ENCODE assay signal across 18 cellular contexts in the genomic region with DNA sequence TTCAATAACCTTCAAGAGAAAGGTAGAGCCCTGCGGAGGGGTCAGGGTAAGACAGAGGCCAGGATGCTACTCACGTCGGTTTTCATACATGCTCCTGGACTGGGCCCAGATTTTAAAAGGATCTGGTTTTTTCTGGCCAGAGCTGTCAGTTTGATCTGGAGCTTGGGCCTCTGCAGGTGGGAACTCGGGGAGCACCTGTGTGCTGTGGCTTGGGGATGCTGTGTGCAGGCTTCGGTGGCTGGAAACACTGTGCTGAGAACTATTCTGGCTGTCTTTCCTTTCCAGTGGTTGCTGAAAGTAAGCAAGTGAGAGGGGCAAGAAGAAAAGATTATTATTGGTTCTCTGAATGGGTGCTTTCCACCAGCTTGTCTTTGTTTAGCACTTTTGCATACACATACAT.
DNase-seq lines count a peak whose midpoint lies in the region; FAIRE-seq and TF ChIP-seq lines count a peak whose summit lies in the region.
"Had no signal": no experiment of that assay in that cellular context is flagged by ENCODE, and none has a peak within 500 bp of the region (broad histone marks: within the 10 kb centered on the region; RNA-seq: fewer than 3 reads in every experiment).

No MANE protein-coding gene starts in this region.

- H4K8ac ChIP-seq in H1 (ENCODE audit: extremely low read depth, insufficient read depth, low read length) = no peak overlapping the region

- peak overlapping the region; percentile 44 for H4K5ac ChIP-seq in H1 (ENCODE audit: insufficient read length, low read depth, low read length)

- H3K18ac ChIP-seq in H1 (ENCODE audit: extremely low read depth, low read length) = no peak overlapping the region

- no peak overlapping the region for H2BK12ac ChIP-seq in H1 (ENCODE audit: low read depth, low read length)

- no peak for TF ChIP-seq EP300 in H1 (IDR thresholded peaks at IDR 0.05; ENCODE audit: borderline replicate concordance in 1 of 2, low read depth in 2 of 2, low read length in 2 of 2)

- no peak overlapping the region for H3K9ac ChIP-seq in HUES48 (ENCODE audit: low read depth, low read length)
- H3K9ac ChIP-seq in H1 (replicated peaks in 1 of 4; ENCODE audit: extremely low read depth in 1 of 4, low read depth in 3 of 4, low read length in 3 of 4) = no peak overlapping the region
- peak overlapping the region; percentile 22; the same call in 1 of the 2 replicates for H3K9ac ChIP-seq in iPS-20b (ENCODE audit: low read depth, low read length)

- WGBS in H1 (ENCODE audit: extremely low coverage in 1 of 2, insufficient coverage in 1 of 2, insufficient read length in 1 of 2, insufficient replicate concordance in 2 of 2, low coverage in 1 of 2, low lambda C conversion rate in 2 of 2, missing lambda C conversion rate in 1 of 2), 2 experiments = 78% methylated on average over 5 of the region's 5 CpGs; no CpG with 5 or more reads in 1 of the 2 experiments

- no peaks in the 10 kb centered on the region for H4K20me1 ChIP-seq in H1 (replicated peaks in 1 of 2; ENCODE audit: control insufficient read depth in 1 of 2, insufficient read depth in 2 of 2, low read length in 2 of 2)

- CTCF ChIA-PET in H1 (lab: Charles Lee; ENCODE audit: partially characterized antibody) = interaction anchor here (1.3 to 1.9 kb wide), 3 partner anchors 8 to 13 kb away, joined by 3 to 7 read pairs (median 4); no protein-coding TSS in a partner anchor

- no peak for TF ChIP-seq POLR2A in H1 (IDR thresholded peaks at IDR 0.05; ENCODE audit: control extremely low read depth in 1 of 2, low read depth in 2 of 2, low read length in 2 of 2)

- H3K4me1 Mint-ChIP-seq in activated T-helper 1 cell treated with anti-CD3 and anti-CD28 coated beads, Interleukin-12 subunit alpha, Interleukin-12 subunit beta, Interleukin-2, Interleukin-4 antibody, amounts not matched to agents 30 ng/mL and 10 ng/mL and 1 ng/mL, durations not matched to agents 14 hours and 24 hours and 36 hours (ENCODE audit: low read depth) = no peaks in the 10 kb centered on the region
- no peaks in the 10 kb centered on the region for H3K4me1 Mint-ChIP-seq in progenitor cell of endocrine pancreas (ENCODE audit: low read depth)
- H3K4me1 Mint-ChIP-seq: CD4-positive, CD25-positive, alpha-beta regulatory T cell had no signal

- no peak overlapping the region for H2BK20ac ChIP-seq in H1 (ENCODE audit: low read length)

- H3K27ac ChIP-seq in HUES48 (ENCODE audit: low read depth, low read length) = peak overlapping the region; percentile 26
- no peak overlapping the region for H3K27ac ChIP-seq in H1 (ENCODE audit: low read depth, low read length)
- H3K27ac ChIP-seq in iPS-20b (ENCODE audit: low read length) = no peak overlapping the region

- no peak overlapping the region for H3K23ac ChIP-seq in H1 (ENCODE audit: insufficient read length)

- no peaks in the 10 kb centered on the region for H3K9me3 ChIP-seq in HUES48 (ENCODE audit: control insufficient read depth, insufficient read depth, low read length)
- H3K9me3 ChIP-seq in H1 (ENCODE audit: insufficient read depth in 2 of 2, low read depth in 1 of 2, low read length in 1 of 2) = no peaks in the 10 kb centered on the region; a peak in 1 of 4 replicates
- no peaks in the 10 kb centered on the region for H3K9me3 ChIP-seq in iPS-20b (ENCODE audit: insufficient read depth, low read depth, low read length)
- H3K9me3 ChIP-seq: HAP-1 had no signal

- H3K27ac Mint-ChIP-seq in activated T-helper 1 cell treated with anti-CD3 and anti-CD28 coated beads, Interleukin-12 subunit alpha, Interleukin-12 subunit beta, Interleukin-2, Interleukin-4 antibody, amounts not matched to agents 30 ng/mL and 10 ng/mL and 1 ng/mL, durations not matched to agents 14 hours and 24 hours and 36 hours = no peak overlapping the region
- no peak overlapping the region for H3K27ac Mint-ChIP-seq in progenitor cell of endocrine pancreas
- H3K27ac Mint-ChIP-seq: CD4-positive, CD25-positive, alpha-beta regulatory T cell; CD8-positive, alpha-beta T cell; HFFc6 had no signal

- no peak overlapping the region for H2BK15ac ChIP-seq in H1 (ENCODE audit: low read length)

- no peak for TF ChIP-seq CTCF in H1 (IDR thresholded peaks at IDR 0.05; ENCODE audit: control extremely low read depth in 1 of 3, insufficient read depth in 1 of 3, low read depth in 1 of 3, low read length in 3 of 3)
- no peak for TF ChIP-seq CTCF in progenitor cell of endocrine pancreas (IDR thresholded peaks at IDR 0.05; ENCODE audit: unreplicated experiment)

- H3K4me3 ChIP-seq in HUES48 (ENCODE audit: low read depth, low read length) (no peak overlapping the region), H1 (ENCODE audit: extremely low read depth in 1 of 4, insufficient read depth in 2 of 4, low read depth in 3 of 4, low read length in 4 of 4) (peak overlapping the region in 1 of 4 experiments; percentile 16; a peak in 1 of 8 replicates), iPS-20b (ENCODE audit: low read length) (peak overlapping the region; percentile 5; the same call in 1 of the 2 replicates)
- H3K4me3 ChIP-seq: HAP-1 had no signal

- no peaks in the 10 kb centered on the region for H3K79me2 ChIP-seq in H1 (ENCODE audit: control insufficient read depth in 1 of 2, insufficient read depth in 2 of 2, low read length in 2 of 2)

- no peak overlapping the region for H2AFZ ChIP-seq in H1 (ENCODE audit: low read length)

- H3K36me3 ChIP-seq in HUES48 (ENCODE audit: control insufficient read depth, insufficient read depth, low read length) = peaks cover 22% of the 10 kb centered on the region
- peaks cover 0 to 5% (median 1%) of the 10 kb centered on the region in 4 experiments; a peak in 2 of 8 replicates for H3K36me3 ChIP-seq in H1 (ENCODE audit: control insufficient read depth in 2 of 4, insufficient read depth in 4 of 4, low read length in 3 of 4)
- peaks cover 35% of the 10 kb centered on the region for H3K36me3 ChIP-seq in iPS-20b (ENCODE audit: insufficient read depth, low read depth, low read length)
- H3K36me3 ChIP-seq: HAP-1 had no signal

- no peaks in the 10 kb centered on the region for H3K23me2 ChIP-seq in H1 (ENCODE audit: low read depth, low read length)

- H3K36me3 Mint-ChIP-seq in activated T-helper 1 cell treated with anti-CD3 and anti-CD28 coated beads, Interleukin-12 subunit alpha, Interleukin-12 subunit beta, Interleukin-2, Interleukin-4 antibody, amounts not matched to agents 30 ng/mL and 10 ng/mL and 1 ng/mL, durations not matched to agents 14 hours and 24 hours and 36 hours (ENCODE audit: low read depth) = no peaks in the 10 kb centered on the region
- peaks cover 31% of the 10 kb centered on the region for H3K36me3 Mint-ChIP-seq in progenitor cell of endocrine pancreas (ENCODE audit: insufficient read depth)
- H3K36me3 Mint-ChIP-seq: CD4-positive, CD25-positive, alpha-beta regulatory T cell; CD8-positive, alpha-beta T cell had no signal

- no peaks in the 10 kb centered on the region for H3K27me3 Mint-ChIP-seq in activated T-helper 1 cell treated with anti-CD3 and anti-CD28 coated beads, Interleukin-12 subunit alpha, Interleukin-12 subunit beta, Interleukin-2, Interleukin-4 antibody, amounts not matched to agents 30 ng/mL and 10 ng/mL and 1 ng/mL, durations not matched to agents 14 hours and 24 hours and 36 hours (ENCODE audit: insufficient read depth)
- no peaks in the 10 kb centered on the region for H3K27me3 Mint-ChIP-seq in progenitor cell of endocrine pancreas
- H3K27me3 Mint-ChIP-seq: CD4-positive, CD25-positive, alpha-beta regulatory T cell had no signal

- H3K4ac ChIP-seq in H1 (replicated peaks; ENCODE audit: insufficient read length, low read depth, low read length) = no peak overlapping the region

- intact Hi-C loops in activated T-helper 1 cell treated with anti-CD3 and anti-CD28 coated beads, Interleukin-12 subunit alpha, Interleukin-12 subunit beta, Interleukin-2, Interleukin-4 antibody, amounts not matched to agents 30 ng/mL and 10 ng/mL and 1 ng/mL, durations not matched to agents 14 hours and 24 hours and 36 hours (cut with micrococcal nuclease) = no loop called here

- H4K91ac ChIP-seq in H1 (replicated peaks; ENCODE audit: insufficient read length, low read length) = no peak overlapping the region

- H2BK120ac ChIP-seq in H1 (replicated peaks; ENCODE audit: low read depth, low read length) = no peak overlapping the region

- H2AK5ac ChIP-seq in H1 (ENCODE audit: low read depth, low read length) = no peak overlapping the region

- no peak overlapping the region for H3K4me3 Mint-ChIP-seq in activated T-helper 1 cell treated with anti-CD3 and anti-CD28 coated beads, Interleukin-12 subunit alpha, Interleukin-12 subunit beta, Interleukin-2, Interleukin-4 antibody, amounts not matched to agents 30 ng/mL and 10 ng/mL and 1 ng/mL, durations not matched to agents 14 hours and 24 hours and 36 hours
- H3K4me3 Mint-ChIP-seq in progenitor cell of endocrine pancreas (ENCODE audit: low read depth) = no peak overlapping the region
- H3K4me3 Mint-ChIP-seq: CD4-positive, CD25-positive, alpha-beta regulatory T cell; CD8-positive, alpha-beta T cell; HFFc6 had no signal

- FAIRE-seq in H1 (lab: Jason Lieb, UNC) = peak; percentile 74
- FAIRE-seq: D721Med, GM12891, GM18507 had no signal

- H3K14ac ChIP-seq in H1 (ENCODE audit: insufficient read length) = no peak overlapping the region

- DNase-seq in H1 (ENCODE audit: low read depth in 1 of 2, low spot score in 2 of 2) (no peak), DMS 273 treated with DMSO at 0.1 percent for 48 hours (lab: John Stamatoyannopoulos, UW) (no peak), COLO668 (lab: John Stamatoyannopoulos, UW; ENCODE audit: unreplicated experiment) (no peak), progenitor cell of endocrine pancreas (ENCODE audit: low spot score, unreplicated experiment) (no peak)
- DNase-seq in activated T-helper 1 cell treated with anti-CD3 and anti-CD28 coated beads, Interleukin-12 subunit alpha, Interleukin-12 subunit beta, Interleukin-2, Interleukin-4 antibody, amounts not matched to agents 30 ng/mL and 10 ng/mL and 1 ng/mL, durations not matched to agents 14 hours and 24 hours and 36 hours (ENCODE audit: low spot score) = no peak
- DNase-seq: C1 segment of cervical spinal cord; CD4-positive, CD25-positive, alpha-beta regulatory T cell; CD8-positive, alpha-beta T cell; DMS53; DMS79 treated with DMSO at 0.1 percent for 48 hours; GF-D8; HFFc6 had no signal

- no peak overlapping the region for H2BK5ac ChIP-seq in H1 (ENCODE audit: low read depth, low read length)

- H3K79me1 ChIP-seq in H1 (ENCODE audit: low read depth, low read length) = no peaks in the 10 kb centered on the region

- no peaks in the 10 kb centered on the region for H3K9me3 Mint-ChIP-seq in activated T-helper 1 cell treated with anti-CD3 and anti-CD28 coated beads, Interleukin-12 subunit alpha, Interleukin-12 subunit beta, Interleukin-2, Interleukin-4 antibody, amounts not matched to agents 30 ng/mL and 10 ng/mL and 1 ng/mL, durations not matched to agents 14 hours and 24 hours and 36 hours
- no peaks in the 10 kb centered on the region for H3K9me3 Mint-ChIP-seq in progenitor cell of endocrine pancreas (ENCODE audit: low read depth)
- H3K9me3 Mint-ChIP-seq: HFFc6 had no signal

- H3K27me3 ChIP-seq in HUES48 (ENCODE audit: control insufficient read depth, insufficient read depth, low read length) = no peaks in the 10 kb centered on the region
- H3K27me3 ChIP-seq in H1 (replicated peaks in 1 of 4; ENCODE audit: control insufficient read depth in 3 of 4, extremely low read depth in 1 of 4, insufficient read depth in 3 of 4, low read length in 3 of 4) = no peaks in the 10 kb centered on the region
- H3K27me3 ChIP-seq in iPS-20b (ENCODE audit: insufficient read depth, low read length) = no peaks in the 10 kb centered on the region

- H3K4me2 ChIP-seq in H1 (ENCODE audit: insufficient read depth in 1 of 2, low read depth in 2 of 2, low read length in 2 of 2) = peak overlapping the region; percentile 32 to 50; a peak in 2 of 4 replicates

- POLR2A ChIA-PET in H1 (lab: Charles Lee; ENCODE audit: partially characterized antibody) = interaction anchor here (1.2 to 1.3 kb wide), 2 partner anchors 10 to 19 kb away, joined by 4 to 5 read pairs; no protein-coding TSS in a partner anchor

- no peak overlapping the region for H3K56ac ChIP-seq in H1 (replicated peaks; ENCODE audit: insufficient read length, low read depth, low read length)

- TF ChIP-seq RAD21 in H1 (IDR thresholded peaks at IDR 0.05 in 1 of 2, conservative IDR thresholded peaks at IDR 0.05 in 1 of 2; ENCODE audit: low read depth in 2 of 2, low read length in 2 of 2) = no peak

- H3K4me1 ChIP-seq in HUES48 (ENCODE audit: control insufficient read depth, insufficient read depth, low read length) = peaks cover 26% of the 10 kb centered on the region
- H3K4me1 ChIP-seq in H1 (replicated peaks in 1 of 4; ENCODE audit: control insufficient read depth in 3 of 4, insufficient read depth in 4 of 4, low read length in 3 of 4) = peaks cover 8 to 14% (median 12%) of the 10 kb centered on the region in 4 experiments
- peaks cover 21% of the 10 kb centered on the region; the same call in 1 of the 2 replicates for H3K4me1 ChIP-seq in iPS-20b (ENCODE audit: insufficient read depth, low read length)
- H3K4me1 ChIP-seq: HAP-1 had no signal
